ENCODE assay signal across 22 cellular contexts in the genomic region with DNA sequence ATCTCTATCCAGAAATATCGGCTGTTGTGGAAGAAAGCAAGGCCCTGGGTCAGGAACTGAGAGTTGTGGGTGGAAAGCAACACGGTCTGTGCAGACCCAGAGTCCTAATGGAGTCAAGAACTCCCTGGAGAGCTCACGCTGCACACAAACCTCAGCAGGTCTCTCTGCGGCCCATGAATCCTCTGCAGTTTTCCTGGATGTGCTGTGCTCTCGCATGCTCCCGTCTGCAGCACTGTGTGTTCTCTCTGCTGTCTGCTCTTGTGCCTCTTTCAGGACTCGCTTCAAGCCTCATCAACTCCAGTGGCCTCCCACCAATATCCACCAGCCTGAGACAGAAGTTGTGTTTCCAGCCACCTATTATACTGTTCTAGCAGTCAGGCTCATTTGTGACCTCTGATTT. TPM values are rescaled to one million over a fixed set of nuclear protein-coding genes. Genes with fewer than 3 reads are reported as not detected.
A peak's percentile ranks its signal among the peaks of the same experiment; 100 is the strongest.
DNase-seq lines count a peak whose midpoint lies in the region; ATAC-seq and TF ChIP-seq lines count a peak whose summit lies in the region.
"Had no signal": no experiment of that assay in that cellular context is flagged by ENCODE, and none has a peak within 500 bp of the region (broad histone marks: within the 10 kb centered on the region; RNA-seq: fewer than 3 reads in every experiment).

No MANE protein-coding gene starts in this region.

- peaks cover 76% of the 10 kb centered on the region for H3K4me1 ChIP-seq in left ventricle myocardium inferior

- no peaks in the 10 kb centered on the region for H3K9me3 ChIP-seq in left ventricle myocardium inferior (replicated peaks)
- H3K9me3 ChIP-seq: body of pancreas, ovary had no signal

- no peak for TF ChIP-seq CTCF in left ventricle myocardium inferior (IDR thresholded peaks at IDR 0.05; ENCODE audit: borderline replicate concordance)
- no peak for TF ChIP-seq CTCF in GM10266 (IDR thresholded peaks at IDR 0.05; ENCODE audit: control insufficient read depth, insufficient read depth, low read depth, missing control alignments)

- peaks cover 51% of the 10 kb centered on the region for H3K4me1 Mint-ChIP-seq in stimulated activated effector memory CD8-positive, alpha-beta T cell treated with anti-CD3 and anti-CD28 coated beads, Interleukin-12 subunit alpha, Interleukin-12 subunit beta, amount 100 ng/mL, for 72 hours

- no peak overlapping the region for H3K4me3 ChIP-seq in left ventricle myocardium inferior
- H3K4me3 ChIP-seq: body of pancreas, ovary had no signal

- in situ Hi-C loops in G401 (cut with HindIII; ENCODE audit: low sequenced_read_pairs), result no loop called here

- intact Hi-C loops in left ventricle myocardium inferior (cut with micrococcal nuclease), result no loop called here

- peaks cover 6% of the 10 kb centered on the region for H3K36me3 Mint-ChIP-seq in stimulated activated effector memory CD8-positive, alpha-beta T cell treated with anti-CD3 and anti-CD28 coated beads, Interleukin-12 subunit alpha, Interleukin-12 subunit beta, amount 100 ng/mL, for 72 hours

- no peaks in the 10 kb centered on the region for H3K27me3 ChIP-seq in left ventricle myocardium inferior (ENCODE audit: low read depth)
- H3K27me3 ChIP-seq: body of pancreas, ovary had no signal

- no peak for ATAC-seq in stimulated activated effector memory CD8-positive, alpha-beta T cell treated with anti-CD3 and anti-CD28 coated beads, Interleukin-12 subunit alpha, Interleukin-12 subunit beta, amount 100 ng/mL, for 72 hours
- ATAC-seq in GM18517 (IDR thresholded peaks at IDR 0.05; ENCODE audit: unreplicated experiment) (no peak), GM18502 (IDR thresholded peaks at IDR 0.05; ENCODE audit: poor library complexity, unreplicated experiment) (no peak)
- ATAC-seq: activated naive CD4-positive, alpha-beta T cell treated with anti-CD3 and anti-CD28 coated beads, Interleukin-2, amount 50 U/mL, for 72 hours; body of pancreas had no signal

- peak overlapping the region; percentile 64 for H3K27ac ChIP-seq in left ventricle myocardium inferior (replicated peaks)
- H3K27ac ChIP-seq: body of pancreas, ovary had no signal

- no peak overlapping the region for H3K4me3 Mint-ChIP-seq in stimulated activated effector memory CD8-positive, alpha-beta T cell treated with anti-CD3 and anti-CD28 coated beads, Interleukin-12 subunit alpha, Interleukin-12 subunit beta, amount 100 ng/mL, for 72 hours
- H3K4me3 Mint-ChIP-seq: activated CD4-positive, alpha-beta memory T cell treated with anti-CD3 and anti-CD28 coated beads, Interleukin-2, amount 10 ng/mL, durations not matched to agents 7 days and 5 days; activated T-cell treated with anti-CD3 and anti-CD28 coated beads, Interleukin-2, amount 50 U/mL, for 24 hours; T-helper 1 cell treated with Interleukin-12 subunit alpha and Interleukin-12 subunit beta and Interleukin-4 antibody, amounts not matched to agents 30 μg/mL and 1 μg/mL, for 36 hours had no signal

- peak; percentile 42 for DNase-seq in G401 (ENCODE audit: low spot score)
- peak; percentile 38 for DNase-seq in NCI-H2171 treated with DMSO at 0.1 percent for 48 hours (lab: John Stamatoyannopoulos, UW)
- no peak for DNase-seq in left ventricle myocardium inferior
- DNase-seq in stimulated activated effector memory CD8-positive, alpha-beta T cell treated with anti-CD3 and anti-CD28 coated beads, Interleukin-12 subunit alpha, Interleukin-12 subunit beta, amount 100 ng/mL, for 72 hours (ENCODE audit: low spot score in 2 of 2), result no peak
- no peak for DNase-seq in GM10266 (ENCODE audit: extremely low spot score)
- DNase-seq: activated CD4-positive, alpha-beta memory T cell treated with anti-CD3 and anti-CD28 coated beads, Interleukin-2, amount 10 ng/mL, durations not matched to agents 7 days and 5 days; activated T-cell treated with anti-CD3 and anti-CD28 coated beads, Interleukin-2, amount 50 U/mL, for 24 hours; body of pancreas; DMS53; IMR-90; NCI-H187; NCI-H524 treated with DMSO at 0.1 percent for 48 hours; ovary; SHP77 treated with DMSO at 0.1 percent for 48 hours; stimulated activated CD4-positive, alpha-beta T cell treated with anti-CD3 and anti-CD28 coated beads, Interleukin-4, amount 100 ng/mL, for 1 hour had no signal

- H3K36me3 ChIP-seq in left ventricle myocardium inferior, result no peaks in the 10 kb centered on the region
- H3K36me3 ChIP-seq: ovary had no signal

- H3K9me3 Mint-ChIP-seq in stimulated activated effector memory CD8-positive, alpha-beta T cell treated with anti-CD3 and anti-CD28 coated beads, Interleukin-12 subunit alpha, Interleukin-12 subunit beta, amount 100 ng/mL, for 72 hours, result peaks cover 2% of the 10 kb centered on the region

- H3K27ac Mint-ChIP-seq in stimulated activated effector memory CD8-positive, alpha-beta T cell treated with anti-CD3 and anti-CD28 coated beads, Interleukin-12 subunit alpha, Interleukin-12 subunit beta, amount 100 ng/mL, for 72 hours, result peak overlapping the region; percentile 8
- H3K27ac Mint-ChIP-seq: activated CD4-positive, alpha-beta memory T cell treated with anti-CD3 and anti-CD28 coated beads, Interleukin-2, amount 10 ng/mL, durations not matched to agents 7 days and 5 days; activated naive CD4-positive, alpha-beta T cell treated with anti-CD3 and anti-CD28 coated beads, Interleukin-2, amount 50 U/mL, for 72 hours; activated T-cell treated with anti-CD3 and anti-CD28 coated beads, Interleukin-2, amount 50 U/mL, for 24 hours; T-helper 1 cell treated with Interleukin-12 subunit alpha and Interleukin-12 subunit beta and Interleukin-4 antibody, amounts not matched to agents 30 μg/mL and 1 μg/mL, for 36 hours had no signal

RNA-seq across cellular contexts. Expression of gene RNU4ATAC, which starts 24.3 kb away (rescaled TPM):
- total RNA-seq in G401 (2014; rRNA removed; shearing (Covaris generic)), result not detected in 2 replicates
- 7.3 TPM for total RNA-seq in left ventricle myocardium inferior
- total RNA-seq: activated CD4-positive, alpha-beta memory T cell treated with anti-CD3 and anti-CD28 coated beads, Interleukin-2, amount 10 ng/mL, durations not matched to agents 7 days and 5 days; activated naive CD4-positive, alpha-beta T cell treated with anti-CD3 and anti-CD28 coated beads, Interleukin-2, amount 50 U/mL, for 72 hours; body of pancreas; endothelial cell of umbilical vein; ovary; skeletal muscle tissue; subcutaneous adipose tissue had no signal

Comparison
In these comparisons a context has a peak if more than half of its experiments do, and no peak if none do; other contexts are left out.
1. DNase-seq: peak in G401 (single experiment) and NCI-H2171 treated with DMSO at 0.1 percent for 48 hours (single experiment); none in left ventricle myocardium inferior (single experiment), stimulated activated effector memory CD8-positive, alpha-beta T cell treated with anti-CD3 and anti-CD28 coated beads, Interleukin-12 subunit alpha, Interleukin-12 subunit beta, amount 100 ng/mL, for 72 hours (0 of 2) and GM10266 (single experiment).